Comparison of ENCODE assay signal across 1 cellular context in the genomic region with DNA sequence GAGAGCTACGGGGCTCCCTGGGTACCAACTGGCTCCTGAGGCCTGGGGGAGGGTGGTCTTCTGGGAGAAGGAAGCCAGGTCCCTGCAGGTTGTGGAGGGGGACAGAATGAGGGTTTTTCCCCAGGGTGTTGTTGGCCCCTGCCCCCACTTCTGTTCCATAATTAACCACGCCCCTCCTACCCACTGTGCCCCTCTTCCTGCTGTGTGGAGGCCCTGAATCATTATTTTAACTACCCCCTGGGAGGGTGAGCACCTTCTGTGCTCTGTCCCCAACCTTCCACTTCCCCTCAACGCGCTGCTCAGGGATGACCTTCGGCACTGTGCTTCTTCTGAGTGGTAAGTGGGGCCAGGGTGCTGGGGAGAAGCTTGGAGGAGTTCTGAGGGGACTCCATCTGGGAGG.
TF ChIP-seq lines count a peak whose summit lies in the region.

A gene (plus strand): TSS at position 280 of the 400 bp plus-strand sequence. CDS start 26 bp downstream, at position 306.

TF ChIP-seq in H1, 55 proteins besides CTCF, POLR2A, EP300 and RAD21 (continued from another document):
- TF ChIP-seq, protein P1, sequence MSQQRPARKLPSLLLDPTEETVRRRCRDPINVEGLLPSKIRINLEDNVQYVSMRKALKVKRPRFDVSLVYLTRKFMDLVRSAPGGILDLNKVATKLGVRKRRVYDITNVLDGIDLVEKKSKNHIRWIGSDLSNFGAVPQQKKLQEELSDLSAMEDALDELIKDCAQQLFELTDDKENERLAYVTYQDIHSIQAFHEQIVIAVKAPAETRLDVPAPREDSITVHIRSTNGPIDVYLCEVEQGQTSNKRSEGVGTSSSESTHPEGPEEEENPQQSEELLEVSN (IDR thresholded peaks at IDR 0.05), result no peak
- TF ChIP-seq BCL11A (IDR thresholded peaks at IDR 0.05; ENCODE audit: low read depth in 2 of 2, low read length in 2 of 2) (no peak), EZH2 (IDR thresholded peaks at IDR 0.05; ENCODE audit: low read depth, low read length, severe bottlenecking) (no peak), FOSL1 (IDR thresholded peaks at IDR 0.05; ENCODE audit: insufficient read depth, low read depth, low read length) (no peak)
- TF ChIP-seq, protein P2, sequence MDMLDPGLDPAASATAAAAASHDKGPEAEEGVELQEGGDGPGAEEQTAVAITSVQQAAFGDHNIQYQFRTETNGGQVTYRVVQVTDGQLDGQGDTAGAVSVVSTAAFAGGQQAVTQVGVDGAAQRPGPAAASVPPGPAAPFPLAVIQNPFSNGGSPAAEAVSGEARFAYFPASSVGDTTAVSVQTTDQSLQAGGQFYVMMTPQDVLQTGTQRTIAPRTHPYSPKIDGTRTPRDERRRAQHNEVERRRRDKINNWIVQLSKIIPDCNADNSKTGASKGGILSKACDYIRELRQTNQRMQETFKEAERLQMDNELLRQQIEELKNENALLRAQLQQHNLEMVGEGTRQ (IDR thresholded peaks at IDR 0.05; ENCODE audit: low read length), result no peak
- TF ChIP-seq, protein P3, sequence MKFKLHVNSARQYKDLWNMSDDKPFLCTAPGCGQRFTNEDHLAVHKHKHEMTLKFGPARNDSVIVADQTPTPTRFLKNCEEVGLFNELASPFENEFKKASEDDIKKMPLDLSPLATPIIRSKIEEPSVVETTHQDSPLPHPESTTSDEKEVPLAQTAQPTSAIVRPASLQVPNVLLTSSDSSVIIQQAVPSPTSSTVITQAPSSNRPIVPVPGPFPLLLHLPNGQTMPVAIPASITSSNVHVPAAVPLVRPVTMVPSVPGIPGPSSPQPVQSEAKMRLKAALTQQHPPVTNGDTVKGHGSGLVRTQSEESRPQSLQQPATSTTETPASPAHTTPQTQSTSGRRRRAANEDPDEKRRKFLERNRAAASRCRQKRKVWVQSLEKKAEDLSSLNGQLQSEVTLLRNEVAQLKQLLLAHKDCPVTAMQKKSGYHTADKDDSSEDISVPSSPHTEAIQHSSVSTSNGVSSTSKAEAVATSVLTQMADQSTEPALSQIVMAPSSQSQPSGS (IDR thresholded peaks at IDR 0.05; ENCODE audit: low read length), result no peak
